1 cellular context compared by ENCODE assay signal in genomic region chr10:100998183-100998990, GRCh38.
TF ChIP-seq lines count a peak whose summit lies in the region.

No MANE protein-coding gene starts in this region.

TF ChIP-seq in SK-N-SH, 30 proteins besides CTCF, POLR2A, EP300 and RAD21 (continued from another document):
- TF ChIP-seq RXRA (IDR thresholded peaks at IDR 0.05; ENCODE audit: borderline replicate concordance, low read depth) (peak; percentile 39; the same call in 1 of the 2 replicates), PBX3 (IDR thresholded peaks at IDR 0.05) (no peak), RFX5 (IDR thresholded peaks at IDR 0.05; ENCODE audit: low read length) (no peak), RCOR1 (IDR thresholded peaks at IDR 0.05; ENCODE audit: low read length) (no peak; the same call in 1 of the 2 replicates), NFIC (IDR thresholded peaks at IDR 0.05; ENCODE audit: borderline replicate concordance) (peak; percentile 85), TAF1 (IDR thresholded peaks at IDR 0.05; ENCODE audit: borderline replicate concordance, low read depth, low read length) (no peak; the same call in 1 of the 2 replicates), CHD2 (IDR thresholded peaks at IDR 0.05; ENCODE audit: low read length, partially characterized antibody) (peak; percentile 68), TCF12 (IDR thresholded peaks at IDR 0.05) (peak; percentile 60), FOXM1 (IDR thresholded peaks at IDR 0.05; ENCODE audit: low read depth) (no peak), JUND (IDR thresholded peaks at IDR 0.05) (no peak)
- TF ChIP-seq, protein P1, sequence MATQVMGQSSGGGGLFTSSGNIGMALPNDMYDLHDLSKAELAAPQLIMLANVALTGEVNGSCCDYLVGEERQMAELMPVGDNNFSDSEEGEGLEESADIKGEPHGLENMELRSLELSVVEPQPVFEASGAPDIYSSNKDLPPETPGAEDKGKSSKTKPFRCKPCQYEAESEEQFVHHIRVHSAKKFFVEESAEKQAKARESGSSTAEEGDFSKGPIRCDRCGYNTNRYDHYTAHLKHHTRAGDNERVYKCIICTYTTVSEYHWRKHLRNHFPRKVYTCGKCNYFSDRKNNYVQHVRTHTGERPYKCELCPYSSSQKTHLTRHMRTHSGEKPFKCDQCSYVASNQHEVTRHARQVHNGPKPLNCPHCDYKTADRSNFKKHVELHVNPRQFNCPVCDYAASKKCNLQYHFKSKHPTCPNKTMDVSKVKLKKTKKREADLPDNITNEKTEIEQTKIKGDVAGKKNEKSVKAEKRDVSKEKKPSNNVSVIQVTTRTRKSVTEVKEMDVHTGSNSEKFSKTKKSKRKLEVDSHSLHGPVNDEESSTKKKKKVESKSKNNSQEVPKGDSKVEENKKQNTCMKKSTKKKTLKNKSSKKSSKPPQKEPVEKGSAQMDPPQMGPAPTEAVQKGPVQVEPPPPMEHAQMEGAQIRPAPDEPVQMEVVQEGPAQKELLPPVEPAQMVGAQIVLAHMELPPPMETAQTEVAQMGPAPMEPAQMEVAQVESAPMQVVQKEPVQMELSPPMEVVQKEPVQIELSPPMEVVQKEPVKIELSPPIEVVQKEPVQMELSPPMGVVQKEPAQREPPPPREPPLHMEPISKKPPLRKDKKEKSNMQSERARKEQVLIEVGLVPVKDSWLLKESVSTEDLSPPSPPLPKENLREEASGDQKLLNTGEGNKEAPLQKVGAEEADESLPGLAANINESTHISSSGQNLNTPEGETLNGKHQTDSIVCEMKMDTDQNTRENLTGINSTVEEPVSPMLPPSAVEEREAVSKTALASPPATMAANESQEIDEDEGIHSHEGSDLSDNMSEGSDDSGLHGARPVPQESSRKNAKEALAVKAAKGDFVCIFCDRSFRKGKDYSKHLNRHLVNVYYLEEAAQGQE (IDR thresholded peaks at IDR 0.05; ENCODE audit: low read depth, low read length), result peak; percentile 10; the same call in 1 of the 2 replicates
